8 cellular contexts compared by ENCODE assay signal in the genomic region with DNA sequence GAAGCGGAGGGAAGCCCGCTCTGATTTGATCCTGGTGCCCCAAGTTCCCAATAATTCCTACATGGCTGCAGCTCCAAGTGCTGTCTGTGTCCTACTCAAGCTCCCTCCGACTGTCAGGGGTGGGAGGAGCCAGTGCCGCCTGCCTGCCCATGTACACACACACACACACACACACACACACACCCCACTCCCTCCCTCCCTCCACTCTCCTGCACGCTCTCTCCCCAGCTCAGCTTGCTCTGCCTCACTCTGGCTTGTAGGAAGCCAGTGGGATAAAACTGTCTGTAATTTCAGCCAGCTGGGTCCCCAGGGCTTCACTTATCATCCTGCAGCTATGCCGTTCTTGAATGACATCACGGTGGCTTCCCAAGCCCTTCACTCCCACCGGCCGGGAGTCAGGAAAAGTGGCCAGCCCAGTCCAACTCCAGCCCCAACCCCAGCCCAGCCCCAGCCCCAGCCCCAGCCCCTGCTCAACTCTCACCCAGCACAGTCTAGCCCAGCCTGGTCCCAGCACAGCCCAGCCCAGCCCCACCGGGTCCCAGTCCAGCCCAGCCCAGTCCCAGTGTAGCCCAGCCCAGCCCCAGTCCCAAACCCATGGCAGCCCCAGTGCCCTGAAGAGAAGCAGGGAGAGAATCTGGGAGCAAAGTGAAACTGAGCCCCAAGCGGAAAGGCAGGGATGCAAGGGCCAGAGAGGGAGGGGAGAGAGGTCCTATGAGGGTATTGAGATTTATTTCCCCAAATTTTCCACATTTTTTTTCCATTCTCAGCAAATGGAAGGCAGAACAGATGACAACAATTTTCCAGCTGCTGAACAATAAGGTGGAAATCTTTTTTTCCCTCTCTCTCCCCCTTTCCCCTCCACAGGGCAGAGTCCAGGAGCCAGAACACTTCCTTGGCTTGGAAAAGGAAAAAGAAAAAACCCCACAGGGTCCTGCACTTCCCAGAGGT.
A peak's percentile ranks its signal among the peaks of the same experiment; 100 is the strongest.
DNase-seq lines count a peak whose midpoint lies in the region; ATAC-seq and TF ChIP-seq lines count a peak whose summit lies in the region.

No MANE protein-coding gene starts in this region.

- peak overlapping the region; percentile 62; the same call in 1 of the 2 replicates for H3K14ac ChIP-seq in IMR-90 (replicated peaks; ENCODE audit: low read depth, low read length)

- H3K9me3 ChIP-seq in IMR-90 (ENCODE audit: control insufficient read depth, insufficient read depth, low read length) (no peaks in the 10 kb centered on the region), stomach smooth muscle (ENCODE audit: control insufficient read depth in 2 of 2, low read length in 2 of 2) (no peaks in the 10 kb centered on the region), PC-3 (ENCODE audit: low read length) (no peaks in the 10 kb centered on the region)

- DNase-seq in IMR-90 (peak; percentile 96), brain microvascular endothelial cell (peak; percentile 96), PC-3 (no peak)
- DNase-seq in stimulated activated CD4-positive, alpha-beta T cell treated with anti-CD3 and anti-CD28 coated beads, Interleukin-4, amount 100 ng/mL, for 1 hour: no peak

- H3K4me2 ChIP-seq in IMR-90 (ENCODE audit: low read depth, low read length): peak overlapping the region; percentile 1; the same call in 1 of the 2 replicates
- H3K4me2 ChIP-seq in PC-3 (ENCODE audit: low read length): no peak overlapping the region

- BruUV-seq in IMR-90 (replicated peaks; lab: Mats Ljungman, UMichigan) (no TSS peak), PC-3 (replicated peaks; lab: Mats Ljungman, UMichigan) (no TSS peak)

- no peak overlapping the region for H3K56ac ChIP-seq in IMR-90 (ENCODE audit: extremely low read depth, insufficient read depth, low read length)

- in situ Hi-C loops in IMR-90 (cut with MboI; ENCODE audit: low sequenced_read_pairs) (no loop called here), brain microvascular endothelial cell (cut with HindIII; ENCODE audit: low pct_ligation_motif_present, low sequenced_read_pairs) (no loop called here)

- H3K9me2 ChIP-seq in PC-3 (replicated peaks; ENCODE audit: low read length): no peaks in the 10 kb centered on the region

- TF ChIP-seq CTCF in IMR-90 (conservative IDR thresholded peaks at IDR 0.05; ENCODE audit: low read depth, low read length) (no peak), brain microvascular endothelial cell (IDR thresholded peaks at IDR 0.05; ENCODE audit: low read depth, low read length, missing control alignments) (no peak), PC-3 (conservative IDR thresholded peaks at IDR 0.05; ENCODE audit: low read depth, low read length) (no peak)

- H3F3A ChIP-seq in PC-3 (ENCODE audit: low read length, unreplicated experiment): no peaks in the 10 kb centered on the region

- H2BK5ac ChIP-seq in IMR-90 (ENCODE audit: low read depth, low read length, poor library complexity, severe bottlenecking): peak overlapping the region; percentile 45

- H3K4me1 ChIP-seq in IMR-90 (ENCODE audit: control insufficient read depth, insufficient read depth, low read length) (peaks cover 13% of the 10 kb centered on the region), stomach smooth muscle (ENCODE audit: control insufficient read depth, insufficient read depth, low read length) (peaks cover 89% of the 10 kb centered on the region), PC-3 (ENCODE audit: insufficient read depth, low read length) (no peaks in the 10 kb centered on the region)

- H3K4me3 ChIP-seq in IMR-90 (ENCODE audit: insufficient read depth, low read depth, low read length) (no peak overlapping the region), brain microvascular endothelial cell (ENCODE audit: low read depth, low read length) (peak overlapping the region; percentile 26), stomach smooth muscle (ENCODE audit: low read length in 2 of 2) (peak overlapping the region in 1 of 2 donors; percentile 69), PC-3 (ENCODE audit: low read length) (no peak overlapping the region)

- H3K9ac ChIP-seq in IMR-90 (ENCODE audit: low read depth, low read length) (no peak overlapping the region), stomach smooth muscle (ENCODE audit: low read length in 2 of 2) (peak overlapping the region; percentile 38 to 55), PC-3 (ENCODE audit: low read length) (no peak overlapping the region)

- H3K79me2 ChIP-seq in PC-3 (ENCODE audit: low read length): no peaks in the 10 kb centered on the region

- no peak overlapping the region for H2BK120ac ChIP-seq in IMR-90 (ENCODE audit: low read depth, low read length)

- POLR2A ChIA-PET in IMR-90 (lab: Charles Lee; ENCODE audit: unreplicated experiment) (interaction anchor here (0.6 kb wide), 1 partner anchor 1017 kb away, joined by 3 read pairs; no protein-coding TSS in a partner anchor), PC-3 (lab: Charles Lee; ENCODE audit: unreplicated experiment) (no interaction called here)

- peak overlapping the region; percentile 42 for H3K27ac ChIP-seq in IMR-90 (ENCODE audit: insufficient read depth, low read length)
- peak overlapping the region; percentile 53 for H3K27ac ChIP-seq in brain microvascular endothelial cell
- peak overlapping the region; percentile 20 for H3K27ac ChIP-seq in layer of hippocampus (ENCODE audit: low read depth, low read length)
- H3K27ac ChIP-seq in stomach smooth muscle (ENCODE audit: low read length): peak overlapping the region; percentile 82
- no peak overlapping the region for H3K27ac ChIP-seq in PC-3 (ENCODE audit: low read length)

- no peak overlapping the region for H4K8ac ChIP-seq in IMR-90 (ENCODE audit: low read depth in 2 of 2, low read length in 2 of 2)

- H3K9me1 ChIP-seq in IMR-90 (ENCODE audit: insufficient read depth, low read length): peaks cover 19% of the 10 kb centered on the region

- H2AK9ac ChIP-seq in IMR-90 (replicated peaks; ENCODE audit: low read depth, low read length, poor library complexity): peak overlapping the region; percentile 67

- no peak overlapping the region for H2BK15ac ChIP-seq in IMR-90 (ENCODE audit: low read depth, low read length)

- WGBS in IMR-90 (ENCODE audit: extremely low coverage in 2 of 2, insufficient read length in 1 of 2), 2 experiments: 0% methylated on average over 5 of the region's 11 CpGs; no CpG with 5 or more reads in 1 of the 2 experiments

- H3K18ac ChIP-seq in IMR-90 (ENCODE audit: low read depth, low read length): no peak overlapping the region; the same call in 1 of the 2 replicates

- H4K20me1 ChIP-seq in IMR-90 (ENCODE audit: insufficient read depth, low read length) (peaks cover 85% of the 10 kb centered on the region), PC-3 (ENCODE audit: low read length) (no peaks in the 10 kb centered on the region)

- CTCF ChIA-PET in IMR-90 (lab: Yijun Ruan, JAX) (interaction anchor here (0.6 kb wide), 1 partner anchor 29 kb away, joined by 5 read pairs; no protein-coding TSS in a partner anchor), PC-3 (lab: Charles Lee) (no interaction called here)

- peak; percentile 97 for ATAC-seq in IMR-90 (ENCODE audit: low read depth)
- ATAC-seq in PC-3: no peak
- ATAC-seq in GM18511 (IDR thresholded peaks at IDR 0.05; ENCODE audit: unreplicated experiment): no peak
- ATAC-seq in HG03354 (IDR thresholded peaks at IDR 0.05; ENCODE audit: poor library complexity, severe bottlenecking, unreplicated experiment): no peak

- TF ChIP-seq RAD21 in IMR-90 (IDR thresholded peaks at IDR 0.05; ENCODE audit: low read length): no peak; the same call in 1 of the 2 replicates

- no peak overlapping the region for H4K5ac ChIP-seq in IMR-90 (ENCODE audit: low read depth, low read length)

- no peak overlapping the region for H2AK5ac ChIP-seq in IMR-90 (ENCODE audit: low read depth, low read length)

- H4K91ac ChIP-seq in IMR-90 (ENCODE audit: insufficient read depth, low read depth, low read length): no peak overlapping the region

- H3K4ac ChIP-seq in IMR-90 (ENCODE audit: low read depth, low read length): peak overlapping the region; percentile 51

- intact Hi-C loops in IMR-90 (cut with micrococcal nuclease) (no loop called here), PC-3 (cut with micrococcal nuclease) (no loop called here)

- H3K36me3 ChIP-seq in IMR-90 (ENCODE audit: control insufficient read depth, insufficient read depth, low read length) (peaks cover 57% of the 10 kb centered on the region), brain microvascular endothelial cell (replicated peaks) (peaks cover 2% of the 10 kb centered on the region), stomach smooth muscle (ENCODE audit: control insufficient read depth in 2 of 2, insufficient read depth in 2 of 2, low read length in 2 of 2) (peaks cover 57 to 63% of the 10 kb centered on the region in 2 donors), PC-3 (ENCODE audit: low read depth, low read length) (no peaks in the 10 kb centered on the region)

- dilution Hi-C loops in IMR-90 (cut with HindIII; ENCODE audit: low sequenced_read_pairs, unreplicated experiment): no loop called here

- peak overlapping the region; percentile 69 for H2AFZ ChIP-seq in IMR-90 (replicated peaks; ENCODE audit: low read length, poor library complexity)
- H2AFZ ChIP-seq in PC-3 (ENCODE audit: low read length): no peak overlapping the region

- no peak overlapping the region for H2BK20ac ChIP-seq in IMR-90 (ENCODE audit: low read depth, low read length)

- peaks cover 10 to 44% of the 10 kb centered on the region in 2 experiments for H3K79me1 ChIP-seq in IMR-90 (ENCODE audit: low read depth in 1 of 2, low read length in 2 of 2)

- no peak overlapping the region for H3K23ac ChIP-seq in IMR-90 (ENCODE audit: low read depth, low read length)

- H3K27me3 ChIP-seq in IMR-90 (ENCODE audit: control insufficient read depth, insufficient read depth, low read length): no peaks in the 10 kb centered on the region
- H3K27me3 ChIP-seq in brain microvascular endothelial cell (replicated peaks): no peaks in the 10 kb centered on the region
- no peaks in the 10 kb centered on the region for H3K27me3 ChIP-seq in layer of hippocampus (ENCODE audit: control insufficient read depth, insufficient read depth, low read length)
- no peaks in the 10 kb centered on the region for H3K27me3 ChIP-seq in stomach smooth muscle (ENCODE audit: control insufficient read depth in 1 of 2, insufficient read depth in 2 of 2, low read length in 2 of 2)
- peaks cover 37% of the 10 kb centered on the region for H3K27me3 ChIP-seq in PC-3 (ENCODE audit: low read length)

- no peak for TF ChIP-seq POLR2A in IMR-90 (IDR thresholded peaks at IDR 0.05; ENCODE audit: low read depth, low read length)

TF ChIP-seq in IMR-90, 13 proteins besides CTCF, POLR2A, EP300 and RAD21 (continues in another document):
- TF ChIP-seq MAZ (IDR thresholded peaks at IDR 0.05; ENCODE audit: borderline replicate concordance, low read depth, low read length) (peak; percentile 91; the same call in 1 of the 2 replicates), RFX5 (IDR thresholded peaks at IDR 0.05; ENCODE audit: low read depth, low read length) (no peak)
- TF ChIP-seq, protein P1, sequence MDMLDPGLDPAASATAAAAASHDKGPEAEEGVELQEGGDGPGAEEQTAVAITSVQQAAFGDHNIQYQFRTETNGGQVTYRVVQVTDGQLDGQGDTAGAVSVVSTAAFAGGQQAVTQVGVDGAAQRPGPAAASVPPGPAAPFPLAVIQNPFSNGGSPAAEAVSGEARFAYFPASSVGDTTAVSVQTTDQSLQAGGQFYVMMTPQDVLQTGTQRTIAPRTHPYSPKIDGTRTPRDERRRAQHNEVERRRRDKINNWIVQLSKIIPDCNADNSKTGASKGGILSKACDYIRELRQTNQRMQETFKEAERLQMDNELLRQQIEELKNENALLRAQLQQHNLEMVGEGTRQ (IDR thresholded peaks at IDR 0.05; ENCODE audit: low read depth, low read length): no peak

Comparison
In these comparisons a context has a peak if more than half of its experiments do, and no peak if none do; other contexts are left out.
1. DNase-seq: peak in IMR-90 (single experiment) and brain microvascular endothelial cell (single experiment); none in PC-3 (single experiment) and stimulated activated CD4-positive, alpha-beta T cell treated with anti-CD3 and anti-CD28 coated beads, Interleukin-4, amount 100 ng/mL, for 1 hour (single experiment).
2. H3K9ac ChIP-seq: peak in stomach smooth muscle (2 of 2); none in IMR-90 (single experiment) and PC-3 (single experiment).